Comparison of ENCODE assay signal across 16 cellular contexts in the genomic region with DNA sequence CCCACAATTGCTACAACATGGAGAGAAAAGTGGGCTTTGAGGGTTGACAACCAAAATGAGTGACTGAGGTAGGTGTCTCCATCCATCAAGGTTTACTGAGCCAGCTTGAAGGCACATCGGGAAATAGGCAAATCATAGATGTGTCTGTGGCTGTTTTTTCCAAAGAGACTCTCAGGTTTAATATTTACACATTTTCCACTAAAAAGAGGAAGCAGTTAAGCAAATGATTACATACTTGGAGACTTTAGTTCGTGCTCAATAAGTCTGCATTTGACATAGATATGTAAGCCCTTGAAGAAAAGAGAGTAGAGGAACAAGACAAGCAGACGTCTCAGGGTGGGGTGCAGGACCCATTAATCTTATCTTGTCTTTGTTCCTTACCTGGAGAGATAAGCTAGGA.
"Had no signal": no experiment of that assay in that cellular context is flagged by ENCODE, and none has a peak within 500 bp of the region (broad histone marks: within the 10 kb centered on the region; RNA-seq: fewer than 3 reads in every experiment).

No MANE protein-coding gene starts in this region.

- ATAC-seq: activated CD8-positive, alpha-beta T cell treated with anti-CD3 and anti-CD28 coated beads for 36 hours; activated T-cell treated with anti-CD3 and anti-CD28 coated beads, Interleukin-2, amount 50 U/mL, for 72 hours had no signal

- H3K36me3 Mint-ChIP-seq: activated naive CD8-positive, alpha-beta T cell treated with anti-CD3 and anti-CD28 coated beads, Interleukin-2, amount 10 ng/mL, durations not matched to agents 7 days and 5 days; mesothelial cell of epicardium; neural progenitor cell had no signal

- H3K9me3 ChIP-seq: esophagus squamous epithelium, ovary, sigmoid colon, upper lobe of left lung had no signal

- H3K4me1 Mint-ChIP-seq: activated naive CD8-positive, alpha-beta T cell treated with anti-CD3 and anti-CD28 coated beads, Interleukin-2, amount 10 ng/mL, durations not matched to agents 7 days and 5 days had no signal

- H3K27me3 ChIP-seq: esophagus squamous epithelium, neural progenitor cell, ovary, sigmoid colon, upper lobe of left lung had no signal

- H3K9me3 Mint-ChIP-seq: activated CD8-positive, alpha-beta T cell treated with anti-CD3 and anti-CD28 coated beads for 36 hours; mesothelial cell of epicardium; neural progenitor cell; stimulated activated naive CD8-positive, alpha-beta T cell treated with anti-CD3 and anti-CD28 coated beads, Interleukin-15, Interleukin-2, amounts not matched to agents 100 ng/mL and 50 ng/mL, for 24 hours had no signal

- H3K4me2 ChIP-seq: neural progenitor cell had no signal

- H3K4me1 ChIP-seq: neural progenitor cell, sigmoid colon had no signal

- H3K27me3 Mint-ChIP-seq: activated CD8-positive, alpha-beta T cell treated with anti-CD3 and anti-CD28 coated beads for 36 hours; activated naive CD8-positive, alpha-beta T cell treated with anti-CD3 and anti-CD28 coated beads, Interleukin-2, amount 10 ng/mL, durations not matched to agents 7 days and 5 days; stimulated activated naive CD8-positive, alpha-beta T cell treated with anti-CD3 and anti-CD28 coated beads, Interleukin-15, Interleukin-2, amounts not matched to agents 100 ng/mL and 50 ng/mL, for 24 hours had no signal

- H3K27ac ChIP-seq: esophagus squamous epithelium, neural progenitor cell, ovary, sigmoid colon, upper lobe of left lung, VCaP had no signal

- H3K4me3 Mint-ChIP-seq: activated CD8-positive, alpha-beta T cell treated with anti-CD3 and anti-CD28 coated beads for 36 hours; activated naive CD8-positive, alpha-beta T cell treated with anti-CD3 and anti-CD28 coated beads, Interleukin-2, amount 10 ng/mL, durations not matched to agents 7 days and 5 days; activated T-cell treated with anti-CD3 and anti-CD28 coated beads, Interleukin-2, amount 50 U/mL, for 72 hours; mesothelial cell of epicardium; neural progenitor cell; stimulated activated naive CD8-positive, alpha-beta T cell treated with anti-CD3 and anti-CD28 coated beads, Interleukin-15, Interleukin-2, amounts not matched to agents 100 ng/mL and 50 ng/mL, for 24 hours had no signal

- DNase-seq: activated CD4-positive, alpha-beta T cell treated with anti-CD3 and anti-CD28 coated beads for 4 hours; activated CD8-positive, alpha-beta memory T cell treated with anti-CD3 and anti-CD28 coated beads, Interleukin-2, amount 50 U/mL, for 4 hours; activated CD8-positive, alpha-beta T cell treated with anti-CD3 and anti-CD28 coated beads for 36 hours; activated naive CD8-positive, alpha-beta T cell treated with anti-CD3 and anti-CD28 coated beads, Interleukin-2, amount 10 ng/mL, durations not matched to agents 7 days and 5 days; activated T-cell treated with anti-CD3 and anti-CD28 coated beads, Interleukin-2, amount 50 U/mL, for 72 hours; esophagus squamous epithelium; foreskin fibroblast; kidney; ovary; sigmoid colon; stimulated activated CD4-positive, alpha-beta T cell treated with anti-CD3 and anti-CD28 coated beads, Interleukin-2, amount 100 ng/mL, for 24 hours; upper lobe of left lung had no signal

- H3K36me3 ChIP-seq: esophagus squamous epithelium, neural progenitor cell, ovary, sigmoid colon, upper lobe of left lung had no signal

- H3K4me3 ChIP-seq: esophagus squamous epithelium, neural progenitor cell, ovary, sigmoid colon, upper lobe of left lung had no signal

- H3K27ac Mint-ChIP-seq: activated CD8-positive, alpha-beta T cell treated with anti-CD3 and anti-CD28 coated beads for 36 hours; activated naive CD8-positive, alpha-beta T cell treated with anti-CD3 and anti-CD28 coated beads, Interleukin-2, amount 10 ng/mL, durations not matched to agents 7 days and 5 days; activated T-cell treated with anti-CD3 and anti-CD28 coated beads, Interleukin-2, amount 50 U/mL, for 72 hours; mesothelial cell of epicardium; neural progenitor cell; stimulated activated naive CD8-positive, alpha-beta T cell treated with anti-CD3 and anti-CD28 coated beads, Interleukin-15, Interleukin-2, amounts not matched to agents 100 ng/mL and 50 ng/mL, for 24 hours had no signal
